Comparison of ENCODE assay signal across 8 cellular contexts in the genomic region with DNA sequence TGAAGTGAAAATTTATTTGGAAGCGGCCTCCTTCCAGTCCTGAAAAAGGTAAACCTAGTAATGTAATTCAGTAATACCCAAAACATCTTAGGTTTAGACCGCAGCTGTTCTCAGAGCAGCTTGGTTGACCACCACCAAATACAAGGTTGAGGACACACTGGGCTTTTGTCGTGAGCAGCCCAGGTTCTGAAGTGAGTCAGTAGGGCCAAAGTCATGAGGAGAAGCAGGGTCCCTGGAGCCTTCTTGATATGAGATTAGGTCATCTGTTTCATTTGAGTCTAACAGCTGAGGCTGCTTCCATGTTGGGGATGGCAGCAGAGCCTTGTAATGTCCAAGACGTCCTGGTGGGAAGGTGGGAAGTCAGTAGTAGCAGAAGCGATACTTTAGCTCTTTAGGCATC. TPM values are rescaled to one million over a fixed set of nuclear protein-coding genes. Genes with fewer than 3 reads are reported as not detected.
A peak's percentile ranks its signal among the peaks of the same experiment; 100 is the strongest.
DNase-seq lines count a peak whose midpoint lies in the region; ATAC-seq and TF ChIP-seq lines count a peak whose summit lies in the region.

No MANE protein-coding gene starts in this region.

- H3K9me3 Mint-ChIP-seq in activated T-cell treated with anti-CD3 and anti-CD28 coated beads, Interleukin-2, amount 50 U/mL, for 4 hours, result no peaks in the 10 kb centered on the region

- H3K9me3 ChIP-seq in adipocyte (ENCODE audit: control insufficient read depth, low read length) (no peaks in the 10 kb centered on the region), tibial artery (no peaks in the 10 kb centered on the region)

- H3K4me3 ChIP-seq in adipocyte (ENCODE audit: low read length) (peak overlapping the region; percentile 95), tibial artery (peak overlapping the region; percentile 88 to 99)

- H3K36me3 ChIP-seq in adipocyte (ENCODE audit: control insufficient read depth, insufficient read depth, low read length, severe bottlenecking) (no peaks in the 10 kb centered on the region), tibial artery (peaks cover 0 to 18% (median 0%) of the 10 kb centered on the region in 3 donors)

- H3K9ac ChIP-seq in adipocyte (ENCODE audit: low read length), result peak overlapping the region; percentile 95

- H3K4me3 Mint-ChIP-seq in activated T-cell treated with anti-CD3 and anti-CD28 coated beads, Interleukin-2, amount 50 U/mL, for 4 hours, result peak overlapping the region; percentile 97

- no peak for ATAC-seq in activated T-cell treated with anti-CD3 and anti-CD28 coated beads, Interleukin-2, amount 50 U/mL, for 4 hours
- ATAC-seq in GM19397 (IDR thresholded peaks at IDR 0.05; ENCODE audit: unreplicated experiment), result no peak

- H3K27ac ChIP-seq in layer of hippocampus (ENCODE audit: low read depth, low read length) (peak overlapping the region; percentile 82), tibial artery (peak overlapping the region; percentile 98 to 100)

- H3K4me1 ChIP-seq in adipocyte (ENCODE audit: control insufficient read depth, insufficient read depth, low read length) (peaks cover 78% of the 10 kb centered on the region), tibial artery (peaks cover 0 to 66% (median 59%) of the 10 kb centered on the region in 4 donors)

- TF ChIP-seq CTCF in tibial artery (IDR thresholded peaks at IDR 0.05), result no peak

- DNase-seq in activated T-cell treated with anti-CD3 and anti-CD28 coated beads, Interleukin-2, amount 50 U/mL, for 4 hours, result no peak
- no peak for DNase-seq in activated T-cell treated with anti-CD3 and anti-CD28 coated beads, Interleukin-2, amount 50 U/mL, for 48 hours
- DNase-seq in adipocyte (ENCODE audit: low read depth) (peak; percentile 58), tibial artery (peak in 1 of 2 donors; percentile 42), NCI-H774 (lab: John Stamatoyannopoulos, UW) (no peak), NCI-H1436 (lab: John Stamatoyannopoulos, UW) (no peak)

- H3K27me3 ChIP-seq in adipocyte (replicated peaks; ENCODE audit: control insufficient read depth, insufficient read depth, low read length) (no peaks in the 10 kb centered on the region), layer of hippocampus (ENCODE audit: control insufficient read depth, insufficient read depth, low read length) (no peaks in the 10 kb centered on the region), tibial artery (no peaks in the 10 kb centered on the region)

- H3K4me1 Mint-ChIP-seq in activated T-cell treated with anti-CD3 and anti-CD28 coated beads, Interleukin-2, amount 50 U/mL, for 4 hours (ENCODE audit: low read depth), result peaks cover 72% of the 10 kb centered on the region

- H3K36me3 Mint-ChIP-seq in activated T-cell treated with anti-CD3 and anti-CD28 coated beads, Interleukin-2, amount 50 U/mL, for 4 hours (ENCODE audit: insufficient read depth), result peaks cover 27% of the 10 kb centered on the region

- H3K27me3 Mint-ChIP-seq in activated T-cell treated with anti-CD3 and anti-CD28 coated beads, Interleukin-2, amount 50 U/mL, for 4 hours (ENCODE audit: low read depth), result no peaks in the 10 kb centered on the region

- intact Hi-C loops in tibial artery (cut with DNase I; ENCODE audit: low total_unique reads), result no loop called here

RNA-seq across cellular contexts. Expression of a gene that starts 2.2 kb away (rescaled TPM):
- total RNA-seq in activated T-cell treated with anti-CD3 and anti-CD28 coated beads, Interleukin-2, amount 50 U/mL, for 4 hours, result 100 to 1,000 TPM; 112 to 120 (median 114) TPM

RNA-seq across cellular contexts. Expression of a gene that starts 39.6 kb away (rescaled TPM):
- 10 to 100 TPM; 18.1 to 19.8 (median 19.0) TPM for total RNA-seq in activated T-cell treated with anti-CD3 and anti-CD28 coated beads, Interleukin-2, amount 50 U/mL, for 4 hours
